8 cellular contexts compared by ENCODE assay signal in the genomic region with DNA sequence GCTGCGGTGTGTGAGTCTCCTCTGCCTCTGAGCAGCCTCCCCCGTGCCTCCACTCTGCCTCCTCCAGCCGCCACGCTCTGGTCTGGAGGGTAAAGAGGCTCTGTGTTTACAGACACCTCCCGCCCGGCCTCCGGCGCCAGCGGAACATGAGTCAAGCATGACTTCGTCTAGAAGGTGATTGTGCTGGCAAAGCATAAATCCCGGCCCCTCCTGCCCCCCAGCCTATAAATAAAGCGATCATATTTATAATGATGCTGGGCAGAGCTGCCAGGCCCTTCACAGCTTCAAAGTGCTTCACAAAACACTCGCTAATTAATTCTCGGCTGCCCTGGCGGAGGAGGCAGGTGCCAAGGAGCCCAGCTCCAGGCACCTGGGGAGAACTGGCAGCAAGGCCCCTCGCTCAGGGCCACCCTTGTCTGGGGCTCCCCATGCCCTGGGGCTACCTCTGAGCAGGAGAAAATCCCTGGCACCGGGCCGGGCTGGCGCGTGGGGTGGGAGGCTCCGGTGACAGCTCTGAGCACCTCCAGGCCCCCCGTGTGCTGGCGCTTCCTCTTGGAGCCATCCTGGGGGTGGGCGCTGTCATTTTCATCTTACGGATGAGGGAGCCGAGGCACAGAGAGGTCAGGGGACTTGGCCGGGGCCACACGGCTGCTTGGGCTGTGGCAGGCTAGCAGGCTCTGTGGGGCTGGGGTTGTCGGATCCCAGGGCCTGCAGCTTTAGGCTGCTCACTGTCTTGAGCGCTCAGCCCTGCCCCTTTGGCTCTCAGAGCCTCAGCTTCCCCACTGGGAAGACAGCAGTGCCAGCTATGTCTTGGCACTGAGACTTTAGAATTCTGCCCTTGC.
DNase-seq lines count a peak whose midpoint lies in the region; ATAC-seq, FAIRE-seq and TF ChIP-seq lines count a peak whose summit lies in the region.

No MANE protein-coding gene starts in this region.

- no peak overlapping the region for H3K27ac Mint-ChIP-seq in activated naive CD8-positive, alpha-beta T cell treated with anti-CD3 and anti-CD28 coated beads, Interleukin-2, amount 50 U/mL, for 24 hours

- DNase-seq in HTR-8/SVneo (ENCODE audit: insufficient read length, low spot score): peak; percentile 74
- peak; percentile 54 for DNase-seq in SK-MEL-5 (ENCODE audit: low read depth, low spot score)
- peak; percentile 91 for DNase-seq in cardiac septum (ENCODE audit: low spot score)
- no peak for DNase-seq in suprapubic skin (ENCODE audit: low spot score in 2 of 2)
- DNase-seq in activated CD4-positive, CD25-positive, alpha-beta regulatory T cell (lab: John Stamatoyannopoulos, UW): no peak
- DNase-seq in activated CD8-positive, alpha-beta memory T cell treated with anti-CD3 and anti-CD28 coated beads for 24 hours: no peak
- no peak for DNase-seq in activated naive CD8-positive, alpha-beta T cell treated with anti-CD3 and anti-CD28 coated beads, Interleukin-2, amount 50 U/mL, for 24 hours

- TF ChIP-seq CTCF in suprapubic skin (IDR thresholded peaks at IDR 0.05): no peak

- in situ Hi-C loops in SK-MEL-5 (cut with HindIII; ENCODE audit: low pct_unique_long_range_greater_than_20kb, low sequenced_read_pairs): no loop called here

- no peaks in the 10 kb centered on the region for H3K9me3 ChIP-seq in suprapubic skin

- no peak for TF ChIP-seq EP300 in suprapubic skin (IDR thresholded peaks at IDR 0.05)

- H3K27ac ChIP-seq in suprapubic skin: peak overlapping the region; percentile 81

- H3K36me3 ChIP-seq in suprapubic skin: peaks cover 30% of the 10 kb centered on the region

- 60% methylated on average over 10 of the region's 30 CpGs for WGBS in suprapubic skin

- H3K36me3 Mint-ChIP-seq in activated naive CD8-positive, alpha-beta T cell treated with anti-CD3 and anti-CD28 coated beads, Interleukin-2, amount 50 U/mL, for 24 hours (ENCODE audit: low read depth): no peaks in the 10 kb centered on the region

- intact Hi-C loops in cardiac septum (cut with DNase I): loop anchor here (5.0 kb wide), 1 partner anchor 37 kb away; no protein-coding TSS in a partner anchor

- no peak overlapping the region for H3K4me3 ChIP-seq in suprapubic skin

- TF ChIP-seq POLR2A in suprapubic skin (IDR thresholded peaks at IDR 0.05): no peak

- H3K4me1 ChIP-seq in suprapubic skin: peaks cover 84% of the 10 kb centered on the region

- peak; percentile 54 for FAIRE-seq in HTR-8/SVneo (lab: Jason Lieb, UNC)

- no peak for ATAC-seq in GM19328 (IDR thresholded peaks at IDR 0.05; ENCODE audit: unreplicated experiment)
- no peak for ATAC-seq in activated naive CD8-positive, alpha-beta T cell treated with anti-CD3 and anti-CD28 coated beads, Interleukin-2, amount 50 U/mL, for 24 hours

- no peaks in the 10 kb centered on the region for H3K27me3 Mint-ChIP-seq in activated naive CD8-positive, alpha-beta T cell treated with anti-CD3 and anti-CD28 coated beads, Interleukin-2, amount 50 U/mL, for 24 hours

- no peaks in the 10 kb centered on the region for H3K27me3 ChIP-seq in suprapubic skin

- H3K4me1 Mint-ChIP-seq in activated naive CD8-positive, alpha-beta T cell treated with anti-CD3 and anti-CD28 coated beads, Interleukin-2, amount 50 U/mL, for 24 hours: no peaks in the 10 kb centered on the region

- H3K4me3 Mint-ChIP-seq in activated naive CD8-positive, alpha-beta T cell treated with anti-CD3 and anti-CD28 coated beads, Interleukin-2, amount 50 U/mL, for 24 hours: no peak overlapping the region

- no peaks in the 10 kb centered on the region for H3K9me3 Mint-ChIP-seq in activated naive CD8-positive, alpha-beta T cell treated with anti-CD3 and anti-CD28 coated beads, Interleukin-2, amount 50 U/mL, for 24 hours

Comparison
In these comparisons a context has a peak if more than half of its experiments do, and no peak if none do; other contexts are left out.
1. DNase-seq: peak in HTR-8/SVneo (single experiment), SK-MEL-5 (single experiment) and cardiac septum (single experiment); none in suprapubic skin (0 of 2), activated CD4-positive, CD25-positive, alpha-beta regulatory T cell (0 of 4), activated CD8-positive, alpha-beta memory T cell treated with anti-CD3 and anti-CD28 coated beads for 24 hours (single experiment) and activated naive CD8-positive, alpha-beta T cell treated with anti-CD3 and anti-CD28 coated beads, Interleukin-2, amount 50 U/mL, for 24 hours (single experiment).